23 cellular contexts compared by ENCODE assay signal in the genomic region with DNA sequence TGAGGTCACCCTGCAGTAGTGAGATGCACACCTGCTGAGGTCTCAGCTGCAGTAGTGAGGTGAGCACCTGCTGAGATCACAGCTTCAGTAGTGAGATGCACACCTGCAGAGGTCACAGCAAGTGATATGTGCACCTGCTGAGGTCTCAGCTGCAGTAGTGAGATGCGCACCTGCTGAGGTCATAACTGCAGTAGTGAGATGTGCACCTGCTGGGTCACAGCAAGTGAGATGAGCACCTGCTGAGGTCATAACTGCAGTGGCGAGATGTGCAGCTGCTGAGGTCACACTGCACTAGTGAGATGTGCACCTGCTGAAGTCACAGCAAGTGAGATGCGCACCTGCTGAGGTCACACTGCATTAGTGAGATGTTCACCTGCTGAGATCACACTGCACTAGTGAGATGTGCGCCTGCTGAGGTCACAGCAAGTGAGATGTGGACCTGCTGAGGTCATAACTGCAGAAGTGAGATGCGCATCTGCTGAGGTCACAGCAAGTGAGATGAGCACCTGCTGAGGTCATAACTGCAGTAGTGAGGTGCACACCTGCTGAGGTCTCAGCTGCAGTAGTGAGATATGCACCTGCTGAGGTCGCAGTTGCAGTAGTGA. TPM values are rescaled to one million over a fixed set of nuclear protein-coding genes. Genes with fewer than 3 reads are reported as not detected.
A peak's percentile ranks its signal among the peaks of the same experiment; 100 is the strongest.
DNase-seq lines count a peak whose midpoint lies in the region; ATAC-seq, FAIRE-seq and TF ChIP-seq lines count a peak whose summit lies in the region.
"Had no signal": no experiment of that assay in that cellular context is flagged by ENCODE, and none has a peak within 500 bp of the region (broad histone marks: within the 10 kb centered on the region; RNA-seq: fewer than 3 reads in every experiment).

No MANE protein-coding gene starts in this region.

- H3K4me2 ChIP-seq in K562 (ENCODE audit: insufficient read depth, low read length) (no peak overlapping the region), trophoblast cell (ENCODE audit: low read length) (no peak overlapping the region)
- H3K4me2 ChIP-seq: BLaER1 had no signal

- no peaks in the 10 kb centered on the region for H3K79me1 ChIP-seq in trophoblast cell (ENCODE audit: low read length)

- H2AFZ ChIP-seq in K562 (ENCODE audit: low read depth, low read length): no peak overlapping the region
- no peak overlapping the region for H2AFZ ChIP-seq in trophoblast cell (ENCODE audit: insufficient read depth, low read length, poor library complexity)

- no peak overlapping the region for H3K4ac ChIP-seq in trophoblast cell (ENCODE audit: low read depth, low read length)

- 98% methylated on average over 6 of the region's 6 CpGs for WGBS in K562 (ENCODE audit: insufficient coverage, low coverage, missing lambda C conversion rate)
- WGBS in trophoblast cell (ENCODE audit: extremely low coverage, insufficient coverage, insufficient read length): no CpG with 5 or more reads among the region's 6 CpGs
- WGBS in esophagus squamous epithelium, 2 donors: 87 to 89% methylated on average over 4 to 5 of the region's 6 CpGs

- H2BK12ac ChIP-seq in trophoblast cell (ENCODE audit: low read length): no peak overlapping the region

- no peak for TF ChIP-seq RAD21 in K562 (CRISPR knock-in tag; conservative IDR thresholded peaks at IDR 0.05 in 1 of 2, IDR thresholded peaks at IDR 0.05 in 1 of 2)

- H3K79me2 ChIP-seq in K562 (ENCODE audit: control insufficient read depth, insufficient read depth, low read length) (peaks cover 13% of the 10 kb centered on the region; the same call in 2 of the 3 replicates), trophoblast cell (ENCODE audit: control insufficient read depth, insufficient read depth, low read length, poor library complexity) (no peaks in the 10 kb centered on the region)

- no peak for FAIRE-seq in K562 (lab: Jason Lieb, UNC)
- FAIRE-seq: D721Med, G401.6, H54 had no signal

- no peak overlapping the region for H3K23ac ChIP-seq in trophoblast cell (ENCODE audit: low read length)

- no peak for TF ChIP-seq EP300 in K562 (IDR thresholded peaks at IDR 0.05; ENCODE audit: low read length)

- H3K4me1 ChIP-seq in HEK293 (ENCODE audit: control insufficient read depth, insufficient read depth, low read length): no peaks in the 10 kb centered on the region
- peaks cover 3% of the 10 kb centered on the region in 2 experiments; a peak in 3 of 5 replicates for H3K4me1 ChIP-seq in K562 (replicated peaks in 1 of 2; ENCODE audit: control insufficient read depth in 2 of 2, insufficient read depth in 2 of 2, low read length in 2 of 2)
- no peaks in the 10 kb centered on the region for H3K4me1 ChIP-seq in trophoblast cell (ENCODE audit: control insufficient read depth in 1 of 2, insufficient read depth in 2 of 2, low read length in 2 of 2)
- no peaks in the 10 kb centered on the region for H3K4me1 ChIP-seq in esophagus squamous epithelium

- TF ChIP-seq POLR2A in K562 (conservative IDR thresholded peaks at IDR 0.05) (no peak), esophagus squamous epithelium (IDR thresholded peaks at IDR 0.05) (no peak)

- no peak overlapping the region for H3K18ac ChIP-seq in trophoblast cell (ENCODE audit: low read length)

- TF ChIP-seq CTCF in HEK293 (tag by site-specific recombination; IDR thresholded peaks at IDR 0.05) (no peak), K562 (IDR thresholded peaks at IDR 0.05 in 2 of 3, conservative IDR thresholded peaks at IDR 0.05 in 1 of 3; ENCODE audit: insufficient read depth in 2 of 3, low read depth in 1 of 3, low read length in 3 of 3) (no peak), esophagus squamous epithelium (IDR thresholded peaks at IDR 0.05) (no peak)

- H3K27me3 ChIP-seq in K562 (ENCODE audit: control insufficient read depth in 2 of 2, insufficient read depth in 2 of 2, low read length in 2 of 2) (no peaks in the 10 kb centered on the region), trophoblast cell (ENCODE audit: insufficient read depth, low read length) (no peaks in the 10 kb centered on the region), esophagus squamous epithelium (no peaks in the 10 kb centered on the region)
- H3K27me3 ChIP-seq: BLaER1 had no signal

- no peak overlapping the region for H3K4me3 ChIP-seq in HEK293 (ENCODE audit: low read depth, low read length)
- H3K4me3 ChIP-seq in K562: no peak overlapping the region
- H3K4me3 ChIP-seq in trophoblast cell (ENCODE audit: low read depth, low read length): peak overlapping the region; percentile 35
- H3K4me3 ChIP-seq in esophagus squamous epithelium: no peak overlapping the region
- H3K4me3 ChIP-seq: BLaER1 had no signal

- no peak overlapping the region for H4K8ac ChIP-seq in trophoblast cell (ENCODE audit: low read depth, low read length)

- ATAC-seq in K562 (no peak), GM19324 (IDR thresholded peaks at IDR 0.05; ENCODE audit: low FRiP score, unreplicated experiment) (no peak)

- CTCF ChIA-PET in HEK293 (lab: Yijun Ruan, JAX): interaction anchor here (0.8 kb wide), 1 partner anchor 1020 kb away, joined by 3 read pairs; no protein-coding TSS in a partner anchor
- CTCF ChIA-PET in K562 (lab: Yijun Ruan, JAX; ENCODE audit: low intra/inter-chr PET ratio): no interaction called here

- H3K27ac ChIP-seq in HEK293 (ENCODE audit: extremely low read depth, low read depth, low read length) (no peak overlapping the region), K562 (ENCODE audit: extremely low read depth, low read depth, low read length) (no peak overlapping the region), trophoblast cell (ENCODE audit: low read depth, low read length) (no peak overlapping the region), esophagus squamous epithelium (no peak overlapping the region)
- H3K27ac ChIP-seq: BLaER1, HL-60, RWPE1 had no signal

- intact Hi-C loops in K562 (cut with micrococcal nuclease): no loop called here
- intact Hi-C loops in esophagus squamous epithelium (cut with DNase I): no loop called here

- no peak overlapping the region for H4K12ac ChIP-seq in trophoblast cell (ENCODE audit: low read depth, low read length)

- no TSS peak for BruUV-seq in K562 (replicated peaks; lab: Mats Ljungman, UMichigan)

- in situ Hi-C loops in K562 (cut with MboI): no loop called here

- H3K9ac ChIP-seq in K562 (ENCODE audit: insufficient read depth in 1 of 2, low read depth in 2 of 2, low read length in 2 of 2) (no peak overlapping the region), trophoblast cell (ENCODE audit: low read length) (no peak overlapping the region)
- H3K9ac ChIP-seq: BLaER1 had no signal

- no peak overlapping the region for H2AK5ac ChIP-seq in trophoblast cell (ENCODE audit: low read length)

- no peak overlapping the region for H4K91ac ChIP-seq in trophoblast cell (ENCODE audit: low read depth, low read length)

- H2BK120ac ChIP-seq in trophoblast cell (ENCODE audit: insufficient read depth, low read length, poor library complexity): no peak overlapping the region

- peaks cover 4% of the 10 kb centered on the region for H4K20me1 ChIP-seq in K562 (replicated peaks; ENCODE audit: control insufficient read depth, insufficient read depth, low read length)
- H4K20me1 ChIP-seq: BLaER1 had no signal

- no peaks in the 10 kb centered on the region for H3K9me1 ChIP-seq in K562 (ENCODE audit: control insufficient read depth, insufficient read depth, low read length)

- H2BK5ac ChIP-seq in trophoblast cell (ENCODE audit: low read depth, low read length, poor library complexity): no peak overlapping the region

- no peaks in the 10 kb centered on the region for H3K9me3 ChIP-seq in HEK293 (ENCODE audit: control insufficient read depth, insufficient read depth, low read depth, low read length)
- no peaks in the 10 kb centered on the region for H3K9me3 ChIP-seq in K562 (replicated peaks; ENCODE audit: control insufficient read depth, insufficient read depth, low read depth, low read length)
- H3K9me3 ChIP-seq in trophoblast cell (ENCODE audit: insufficient read depth, low read depth, low read length): peaks cover 2% of the 10 kb centered on the region
- H3K9me3 ChIP-seq in esophagus squamous epithelium: no peaks in the 10 kb centered on the region
- H3K9me3 ChIP-seq: BLaER1 had no signal

- H3K36me3 ChIP-seq in HEK293 (ENCODE audit: control insufficient read depth in 2 of 2, insufficient read depth in 1 of 2, low read length in 2 of 2): no peaks in the 10 kb centered on the region
- peaks cover 5% of the 10 kb centered on the region; the same call in 1 of the 3 replicates for H3K36me3 ChIP-seq in K562 (ENCODE audit: control insufficient read depth, insufficient read depth, low read length)
- no peaks in the 10 kb centered on the region for H3K36me3 ChIP-seq in trophoblast cell (ENCODE audit: control insufficient read depth in 1 of 2, insufficient read depth in 2 of 2, low read length in 2 of 2)
- no peaks in the 10 kb centered on the region for H3K36me3 ChIP-seq in esophagus squamous epithelium
- H3K36me3 ChIP-seq: BLaER1 had no signal

- DNase-seq in NCI-H345 (lab: John Stamatoyannopoulos, UW) (peak; percentile 12), NCI-H345 treated with DMSO at 0.1 percent for 48 hours (lab: John Stamatoyannopoulos, UW; ENCODE audit: unreplicated experiment) (no peak), K562 (ENCODE audit: extremely low read depth in 1 of 4, low spot score in 3 of 4) (no peak), trophoblast cell (no peak), esophagus squamous epithelium (lab: John Stamatoyannopoulos, UW) (no peak)
- DNase-seq: CD4-positive, CD25-positive, alpha-beta regulatory T cell; Kasumi-1; NCI-H1105; NCI-H1436 treated with DMSO at 0.1 percent for 48 hours; NCI-H2029 treated with DMSO at 0.1 percent for 48 hours; NCI-H2227 treated with DMSO at 0.1 percent for 48 hours; NCI-H510A treated with DMSO at 0.1 percent for 48 hours; NCI-H82; SHP77; T-helper 1 cell had no signal

- POLR2A ChIA-PET in HEK293 (lab: Yijun Ruan, JAX) (no interaction called here), K562 (lab: Yijun Ruan, JAX) (interaction anchor here (0.7 to 1.2 kb wide), 3 partner anchors 9 to 16 kb away, joined by 3 to 7 read pairs (median 3); no protein-coding TSS in a partner anchor)

- no peak overlapping the region for H3K14ac ChIP-seq in trophoblast cell (ENCODE audit: low read length)

RNA-seq across cellular contexts. Expression of gene ZDHHC14, which starts 20.8 kb away (rescaled TPM):
- total RNA-seq in K562 (2011; cell fraction: chromatin; rRNA removed; ENCODE audit: low replicate concordance): 37.6 and 49.9 TPM in 2 replicates
- total RNA-seq in K562 (2011; cell fraction: nucleolus; rRNA removed): 23.3 and 28.0 TPM in 2 replicates
- total RNA-seq in K562 (2011; cell fraction: nucleoplasm; rRNA removed): 34.2 and 58.8 TPM in 2 replicates
- 17.2 and 20.6 TPM in 2 replicates for total RNA-seq in K562 (2014; rRNA removed)
- 9.3 and 10.2 TPM in 2 replicates for total RNA-seq in K562 (2014; rRNA removed; fragmentation: Illumina TruSeq; extraction: Trizol)
- 12.1 and 13.8 TPM in 2 replicates for total RNA-seq in K562 (2015; rRNA removed; fragmentation: Illumina TruSeq; extraction: Trizol)
- 23.1 and 24.2 TPM in 2 replicates for total RNA-seq in K562 (2021)
- polyA plus RNA-seq in K562 (2011; rRNA removed): 6.1 and 9.4 TPM in 2 replicates
- 5.7 and 25.9 TPM in 2 replicates for polyA plus RNA-seq in K562 (2011; cell fraction: cytosol; rRNA removed)
- 9.8 and 25.2 TPM in 2 replicates for polyA plus RNA-seq in K562 (2011; cell fraction: nucleus; rRNA removed)
- polyA plus RNA-seq in K562 (2012): 15.2 and 17.9 TPM in 2 replicates
- polyA plus RNA-seq in K562 (2014; fragmentation: Illumina TruSeq; extraction: Trizol): 15.3 and 21.4 TPM in 2 replicates
- polyA plus RNA-seq in K562 (2014; fragmentation: Nextera tagmentation; extraction: Ambion mirVana): under 1 TPM; 0.92 to 0.98 TPM
- 13.5 and 19.4 TPM in 2 replicates for polyA plus RNA-seq in K562 (2014; rRNA removed)
- polyA minus RNA-seq in K562 (2011; rRNA and poly(A)+ RNA removed): 4.9 and 9.7 TPM in 2 replicates
- 5.5 and 9.4 TPM in 2 replicates for polyA minus RNA-seq in K562 (2011; cell fraction: cytosol; rRNA and poly(A)+ RNA removed)
- polyA minus RNA-seq in K562 (2011; cell fraction: nucleus; rRNA and poly(A)+ RNA removed): 9.3 and 15.9 TPM in 2 replicates
- 17.7 and 19.7 TPM in 2 replicates for polyA plus RNA-seq in trophoblast cell (2013)
- total RNA-seq in esophagus squamous epithelium: 10 to 100 TPM in 1 of 4 donors, 1 to 10 TPM in 3; 6.1 to 15.6 (median 6.9) TPM
